Comparison of ENCODE assay signal across 16 cellular contexts in genomic region chr11:1553808-1554594, GRCh38. TPM values are rescaled to one million over a fixed set of nuclear protein-coding genes. Genes with fewer than 3 reads are reported as not detected.
DNase-seq lines count a peak whose midpoint lies in the region; ATAC-seq and TF ChIP-seq lines count a peak whose summit lies in the region.
"Had no signal": no experiment of that assay in that cellular context is flagged by ENCODE, and none has a peak within 500 bp of the region (broad histone marks: within the 10 kb centered on the region; RNA-seq: fewer than 3 reads in every experiment).

No MANE protein-coding gene starts in this region.

- H3K27me3 ChIP-seq in right cardiac atrium (ENCODE audit: control insufficient read depth, insufficient read depth) (no peaks in the 10 kb centered on the region), kidney epithelial cell (ENCODE audit: control insufficient read depth, insufficient read depth, low read length) (peaks cover 2% of the 10 kb centered on the region)

- intact Hi-C loops in right cardiac atrium (cut with DNase I): no loop called here
- intact Hi-C loops in left ventricle myocardium superior (cut with micrococcal nuclease): no loop called here

- H3K4me3 ChIP-seq in right cardiac atrium (ENCODE audit: low read length): no peak overlapping the region
- no peak overlapping the region for H3K4me3 ChIP-seq in kidney epithelial cell (ENCODE audit: low read depth, low read length)
- H3K4me3 ChIP-seq: psoas muscle had no signal

- H3K9me3 ChIP-seq in right cardiac atrium (ENCODE audit: control insufficient read depth, low read length): no peaks in the 10 kb centered on the region
- H3K9me3 ChIP-seq: psoas muscle had no signal

- no peak overlapping the region for H3K27ac ChIP-seq in right cardiac atrium (ENCODE audit: low read length)
- H3K27ac ChIP-seq: psoas muscle had no signal

- ATAC-seq in right cardiac atrium (peak; percentile 4 to 9), left ventricle myocardium superior (no peak), HG03460 (IDR thresholded peaks at IDR 0.05; ENCODE audit: unreplicated experiment) (no peak), HG03565 (IDR thresholded peaks at IDR 0.05; ENCODE audit: unreplicated experiment) (no peak), HG03025 (IDR thresholded peaks at IDR 0.05; ENCODE audit: low FRiP score, unreplicated experiment) (no peak)
- ATAC-seq: activated CD8-positive, alpha-beta T cell treated with anti-CD3 and anti-CD28 coated beads for 36 hours; psoas muscle had no signal

- 73% methylated on average over 20 of the region's 20 CpGs for WGBS in right cardiac atrium

- no peaks in the 10 kb centered on the region for H3K36me3 ChIP-seq in kidney epithelial cell (ENCODE audit: control insufficient read depth, insufficient read depth, low read length)

- peak; percentile 14 to 60 (median 45) for DNase-seq in right cardiac atrium
- no peak for DNase-seq in left ventricle myocardium superior
- peak; percentile 77 for DNase-seq in RPMI8226
- DNase-seq in kidney epithelial cell (ENCODE audit: low read depth): no peak
- DNase-seq in cortex of kidney (lab: John Stamatoyannopoulos, UW): no peak
- DNase-seq: activated CD8-positive, alpha-beta T cell treated with anti-CD3 and anti-CD28 coated beads for 36 hours; activated naive CD4-positive, alpha-beta T cell treated with anti-CD3 and anti-CD28 coated beads for 36 hours; AML-193; foreskin fibroblast; mesenchymal stem cell; psoas muscle; stimulated activated CD4-positive, alpha-beta T cell treated with anti-CD3 and anti-CD28 coated beads, Interleukin-4, amount 100 ng/mL, for 24 hours had no signal

- H3K4me1 ChIP-seq in right cardiac atrium (ENCODE audit: control insufficient read depth, insufficient read depth, low read length): peaks cover 6% of the 10 kb centered on the region

- peak; percentile 5 for TF ChIP-seq CTCF in kidney epithelial cell (IDR thresholded peaks at IDR 0.05; ENCODE audit: insufficient read depth, low read length, poor library complexity, severe bottlenecking)

RNA-seq across cellular contexts. Expression of gene DUSP8, which starts 18.1 kb away (rescaled TPM):
- total RNA-seq in right cardiac atrium: 10 to 100 TPM; 10.1 to 15.6 (median 12.3) TPM
- 13.3 TPM for polyA plus RNA-seq in right cardiac atrium
- 7.7 TPM for total RNA-seq in left ventricle myocardium superior
- total RNA-seq in kidney epithelial cell: 7.6 and 19.2 TPM in 2 replicates

RNA-seq across cellular contexts. Expression of gene KRTAP5-1, which starts 31.1 kb away (rescaled TPM):
- not detected for total RNA-seq in right cardiac atrium
- polyA plus RNA-seq in right cardiac atrium: not detected
- not detected for total RNA-seq in left ventricle myocardium superior
- total RNA-seq in kidney epithelial cell: not detected in 2 replicates
- total RNA-seq: activated CD8-positive, alpha-beta T cell treated with anti-CD3 and anti-CD28 coated beads for 36 hours; activated naive CD4-positive, alpha-beta T cell treated with anti-CD3 and anti-CD28 coated beads for 36 hours; psoas muscle; subcutaneous adipose tissue had no signal
- polyA plus RNA-seq: psoas muscle had no signal

RNA-seq across cellular contexts. Expression of gene KRTAP5-2, which starts 44.1 kb away (rescaled TPM):
- not detected for total RNA-seq in right cardiac atrium
- not detected for polyA plus RNA-seq in right cardiac atrium
- not detected for total RNA-seq in left ventricle myocardium superior
- not detected in 2 replicates for total RNA-seq in kidney epithelial cell
- total RNA-seq: activated CD8-positive, alpha-beta T cell treated with anti-CD3 and anti-CD28 coated beads for 36 hours; activated naive CD4-positive, alpha-beta T cell treated with anti-CD3 and anti-CD28 coated beads for 36 hours; psoas muscle; subcutaneous adipose tissue had no signal
- polyA plus RNA-seq: psoas muscle had no signal

RNA-seq across cellular contexts. Expression of gene KRTAP5-3, which starts 54.3 kb away (rescaled TPM):
- total RNA-seq in right cardiac atrium: not detected
- not detected for polyA plus RNA-seq in right cardiac atrium
- total RNA-seq in left ventricle myocardium superior: not detected
- not detected in 2 replicates for total RNA-seq in kidney epithelial cell
- total RNA-seq: activated CD8-positive, alpha-beta T cell treated with anti-CD3 and anti-CD28 coated beads for 36 hours; activated naive CD4-positive, alpha-beta T cell treated with anti-CD3 and anti-CD28 coated beads for 36 hours; psoas muscle; subcutaneous adipose tissue had no signal
- polyA plus RNA-seq: psoas muscle had no signal

Comparison
In these comparisons a context has a peak if more than half of its experiments do, and no peak if none do; other contexts are left out.
1. ATAC-seq: peak in right cardiac atrium (2 of 2); none in left ventricle myocardium superior (single experiment), HG03460 (single experiment), HG03565 (single experiment) and HG03025 (single experiment).
2. DNase-seq: peak in right cardiac atrium (3 of 3) and RPMI8226 (single experiment); none in left ventricle myocardium superior (single experiment), kidney epithelial cell (single experiment) and cortex of kidney (single experiment).